ENCODE assay signal across 8 cellular contexts in the genomic region with DNA sequence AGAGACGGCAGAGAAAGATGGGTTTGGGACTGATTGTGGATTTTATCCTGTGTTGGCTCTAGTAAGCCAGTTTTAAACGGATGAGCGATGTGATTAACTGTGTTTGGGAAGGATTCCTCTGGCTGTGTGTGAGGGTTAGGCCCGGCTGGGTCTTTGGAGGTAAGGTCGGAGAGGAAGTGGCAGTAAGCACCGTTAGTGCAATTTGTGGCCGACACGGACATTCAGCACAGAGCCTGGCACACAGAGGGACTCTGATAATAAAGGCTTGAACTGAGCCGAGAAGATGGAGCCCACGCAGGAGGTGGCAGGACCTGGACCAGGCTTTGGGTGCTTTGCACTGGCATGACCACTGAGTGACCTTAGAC. TPM values are rescaled to one million over a fixed set of nuclear protein-coding genes. Genes with fewer than 3 reads are reported as not detected.
DNase-seq lines count a peak whose midpoint lies in the region; ATAC-seq and TF ChIP-seq lines count a peak whose summit lies in the region.

No MANE protein-coding gene starts in this region.

- H3K4me1 ChIP-seq in left ventricle myocardium inferior: peaks cover 80% of the 10 kb centered on the region
- H3K4me1 ChIP-seq in uterus: peaks cover 0 to 13% of the 10 kb centered on the region in 2 donors

- DNase-seq in left ventricle myocardium inferior (no peak), Right ventricle myocardium inferior (ENCODE audit: missing footprints) (no peak), astrocyte of the spinal cord (ENCODE audit: low read depth, low spot score) (no peak), memory B cell (ENCODE audit: low spot score in 2 of 2) (no peak), uterus (no peak), NCI-H2081 treated with DMSO at 0.1 percent for 48 hours (lab: John Stamatoyannopoulos, UW) (no peak), NCI-H2171 (lab: John Stamatoyannopoulos, UW) (no peak)

- H3K27me3 Mint-ChIP-seq in memory B cell: no peaks in the 10 kb centered on the region

- no peaks in the 10 kb centered on the region for H3K9me3 Mint-ChIP-seq in memory B cell

- ATAC-seq in Right ventricle myocardium inferior: no peak
- no peak for ATAC-seq in memory B cell (ENCODE audit: low read depth)
- no peak for ATAC-seq in GM19463 (IDR thresholded peaks at IDR 0.05; ENCODE audit: unreplicated experiment)

- H3K36me3 ChIP-seq in left ventricle myocardium inferior (peaks cover 20% of the 10 kb centered on the region), uterus (no peaks in the 10 kb centered on the region)

- intact Hi-C loops in left ventricle myocardium inferior (cut with micrococcal nuclease): no loop called here
- intact Hi-C loops in Right ventricle myocardium inferior (cut with DNase I): loop anchor here (5.0 kb wide), 1 partner anchor 176 kb away; the partner anchor contains the start of gene PAFAH2
- intact Hi-C loops in uterus (cut with DNase I; ENCODE audit: low total_unique reads): no loop called here

- peaks cover 27% of the 10 kb centered on the region for H3K4me1 Mint-ChIP-seq in memory B cell

- H3K9me3 ChIP-seq in left ventricle myocardium inferior (replicated peaks): no peaks in the 10 kb centered on the region
- no peaks in the 10 kb centered on the region for H3K9me3 ChIP-seq in uterus

- TF ChIP-seq POLR2A in uterus (IDR thresholded peaks at IDR 0.05): no peak

- H3K4me3 Mint-ChIP-seq in memory B cell: peak overlapping the region; percentile 94

- H3K27me3 ChIP-seq in left ventricle myocardium inferior (ENCODE audit: low read depth) (no peaks in the 10 kb centered on the region), uterus (no peaks in the 10 kb centered on the region)

- H3K27ac ChIP-seq in left ventricle myocardium inferior (replicated peaks) (peak overlapping the region; percentile 95), uterus (peak overlapping the region; percentile 78 to 87)

- H3K4me3 ChIP-seq in left ventricle myocardium inferior: peak overlapping the region; percentile 89
- H3K4me3 ChIP-seq in astrocyte of the spinal cord (ENCODE audit: low read depth, low read length): peak overlapping the region; percentile 91
- H3K4me3 ChIP-seq in uterus: peak overlapping the region; percentile 66 to 92

- in situ Hi-C loops in astrocyte of the spinal cord (cut with HindIII; ENCODE audit: low sequenced_read_pairs): no loop called here

- peak overlapping the region; percentile 93 for H3K27ac Mint-ChIP-seq in memory B cell

- no peak for TF ChIP-seq CTCF in left ventricle myocardium inferior (IDR thresholded peaks at IDR 0.05; ENCODE audit: borderline replicate concordance)
- no peak for TF ChIP-seq CTCF in astrocyte of the spinal cord (IDR thresholded peaks at IDR 0.05; ENCODE audit: low read depth, low read length)
- TF ChIP-seq CTCF in uterus (IDR thresholded peaks at IDR 0.05): no peak

- peaks cover 1% of the 10 kb centered on the region for H3K36me3 Mint-ChIP-seq in memory B cell

RNA-seq across cellular contexts. Expression of gene MTFR1L, which starts 1.3 kb away (rescaled TPM):
- 252 TPM for total RNA-seq in left ventricle myocardium inferior
- total RNA-seq in Right ventricle myocardium inferior: 206 TPM
- 100 to 1,000 TPM in 1 of 4 donors, 10 to 100 TPM in 3; 51.5 to 106 (median 63.7) TPM for total RNA-seq in uterus

RNA-seq across cellular contexts. Expression of gene SELENON, which starts 21.1 kb away (rescaled TPM):
- total RNA-seq in left ventricle myocardium inferior (45.2 TPM), Right ventricle myocardium inferior (45.7 TPM), uterus (10 to 100 TPM in 2 of 4 donors, 1 to 10 TPM in 2; 9.0 to 94.0 (median 18.0) TPM)

RNA-seq across cellular contexts. Expression of gene AUNIP, which starts 38.2 kb away (rescaled TPM):
- total RNA-seq in left ventricle myocardium inferior (not detected), Right ventricle myocardium inferior (not detected), uterus (1 to 10 TPM in 1 of 4 donors, not detected in 3; 1.1 TPM)

RNA-seq across cellular contexts. Expression of gene PAQR7, which starts 54.4 kb away (rescaled TPM):
- 1.9 TPM for total RNA-seq in left ventricle myocardium inferior
- 2.2 TPM for total RNA-seq in Right ventricle myocardium inferior
- total RNA-seq in uterus: 10 to 100 TPM in 2 of 4 donors, 1 to 10 TPM in 2; 4.7 to 20.1 (median 9.9) TPM
